ENCODE assay signal across 8 cellular contexts in genomic region chrX:130330706-130331105, GRCh38. TPM values are rescaled to one million over a fixed set of nuclear protein-coding genes. Genes with fewer than 3 reads are reported as not detected.
DNase-seq lines count a peak whose midpoint lies in the region; ATAC-seq and TF ChIP-seq lines count a peak whose summit lies in the region.

No MANE protein-coding gene starts in this region.

- no peak overlapping the region for H3K27ac Mint-ChIP-seq in naive B cell

- peak; percentile 7 for DNase-seq in A172 (ENCODE audit: low spot score)
- DNase-seq in NCI-H2196 treated with DMSO at 0.1 percent for 48 hours (lab: John Stamatoyannopoulos, UW; ENCODE audit: unreplicated experiment): peak; percentile 27
- DNase-seq in activated CD4-positive, CD25-positive, alpha-beta regulatory T cell treated with anti-CD3 and anti-CD28 coated beads, Interleukin-2, amount 50 U/mL, for 72 hours: peak; percentile 30
- DNase-seq in epidermal melanocyte (ENCODE audit: insufficient read length, low spot score): peak; percentile 16
- DNase-seq in naive B cell: no peak

- H3K36me3 Mint-ChIP-seq in naive B cell: no peaks in the 10 kb centered on the region

- ATAC-seq in HG02884 (IDR thresholded peaks at IDR 0.05; ENCODE audit: unreplicated experiment): peak; percentile 83
- ATAC-seq in naive B cell (ENCODE audit: low read depth in 2 of 2): peak; percentile 40 to 48
- ATAC-seq in HG03139 (IDR thresholded peaks at IDR 0.05; ENCODE audit: unreplicated experiment): no peak

- peak; percentile 66 for TF ChIP-seq CTCF in GM12872 (IDR thresholded peaks at IDR 0.05; ENCODE audit: insufficient read depth, low read depth, low read length)

- H3K9me3 Mint-ChIP-seq in naive B cell: no peaks in the 10 kb centered on the region

- peaks cover 8 to 35% (median 23%) of the 10 kb centered on the region in 3 donors for H3K27me3 Mint-ChIP-seq in naive B cell

- no peak overlapping the region for H3K4me3 Mint-ChIP-seq in naive B cell

- H3K4me1 Mint-ChIP-seq in naive B cell: no peaks in the 10 kb centered on the region

RNA-seq across cellular contexts. Expression of gene SLC25A14, which starts 9.0 kb away (rescaled TPM):
- 8.8 and 9.3 TPM in 2 replicates for total RNA-seq in A172 (2014; rRNA removed; shearing (Covaris generic))
- polyA plus RNA-seq in naive B cell (ENCODE audit: low read depth in 6 of 6): 1 to 10 TPM; 5.1 to 9.0 (median 7.7) TPM

RNA-seq across cellular contexts. Expression of gene GPR119, which starts 54.8 kb away (rescaled TPM):
- total RNA-seq in A172 (2014; rRNA removed; shearing (Covaris generic)): not detected in 2 replicates
- polyA plus RNA-seq in naive B cell (ENCODE audit: low read depth in 6 of 6): not detected
